In the genomic region with DNA sequence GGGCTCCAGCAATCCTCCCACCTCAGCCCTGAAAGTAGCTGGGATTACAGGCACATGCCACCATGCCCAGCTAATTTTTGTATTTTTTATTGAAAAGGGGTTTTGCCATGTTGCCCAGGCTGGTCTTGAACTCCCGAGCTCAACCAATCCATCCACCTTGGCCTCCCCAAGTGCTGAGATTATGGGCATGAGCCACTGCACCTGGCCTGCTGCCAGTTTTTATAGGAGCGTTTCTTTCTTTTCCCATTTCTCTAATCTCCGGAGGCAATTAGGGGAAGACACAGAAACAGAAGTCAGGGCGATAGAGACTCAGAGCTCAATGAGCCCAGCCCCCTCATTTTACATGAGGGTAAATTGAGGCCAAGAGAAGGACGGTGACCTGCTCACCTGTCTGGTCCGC, we compare ENCODE assay signal across 29 cellular contexts. TPM values are rescaled to one million over a fixed set of nuclear protein-coding genes. Genes with fewer than 3 reads are reported as not detected.
"Had no signal": no experiment of that assay in that cellular context is flagged by ENCODE, and none has a peak within 500 bp of the region (broad histone marks: within the 10 kb centered on the region; RNA-seq: fewer than 3 reads in every experiment).

No MANE protein-coding gene starts in this region.

- H3K27me3 ChIP-seq: neural progenitor cell, ovary, testis, uterus had no signal

- H3K4me3 ChIP-seq: neural progenitor cell, ovary, psoas muscle, skin epidermis, smooth muscle cell, spleen, suprapubic skin, testis, tibial artery, transverse colon, upper lobe of right lung, uterus had no signal

- H3K9ac ChIP-seq: neural progenitor cell, parathyroid adenoma had no signal

- H3K27ac ChIP-seq: neural progenitor cell, neutrophil, ovary, parathyroid adenoma, psoas muscle, skin epidermis, spleen, suprapubic skin, testis, tibial artery, transverse colon, upper lobe of right lung, uterus had no signal

- H3K79me2 ChIP-seq: parathyroid adenoma had no signal

- H3K4me2 ChIP-seq: neural progenitor cell, smooth muscle cell had no signal

- H2AFZ ChIP-seq: neural progenitor cell, parathyroid adenoma had no signal

- DNase-seq: naive thymus-derived CD4-positive, alpha-beta T cell; natural killer cell; nucleus accumbens; ovary; psoas muscle; right cardiac atrium; spleen; stimulated activated CD4-positive, alpha-beta T cell treated with anti-CD3 and anti-CD28 coated beads, Interleukin-12 subunit alpha, Interleukin-12 subunit beta, amount 100 ng/mL, for 4 hours; stimulated activated CD4-positive, alpha-beta T cell treated with anti-CD3 and anti-CD28 coated beads, Interleukin-1b, Interleukin-23, amount 100 ng/mL, for 48 hours; stimulated activated CD4-positive, alpha-beta T cell treated with anti-CD3 and anti-CD28 coated beads, Interleukin-4, amount 100 ng/mL, for 1 hour; stimulated activated CD4-positive, alpha-beta T cell treated with anti-CD3 and anti-CD28 coated beads, Interleukin-4, amount 100 ng/mL, for 4 hours; stimulated activated CD8-positive, alpha-beta memory T cell treated with anti-CD3 and anti-CD28 coated beads, Interleukin-4, amount 100 ng/mL, for 48 hours; stimulated activated naive CD4-positive, alpha-beta T cell; stimulated activated naive CD8-positive, alpha-beta T cell treated with anti-CD3 and anti-CD28 coated beads, Interleukin-15, amount 100 ng/mL, for 72 hours; stimulated activated naive CD8-positive, alpha-beta T cell treated with anti-CD3 and anti-CD28 coated beads, Interleukin-15, Interleukin-2, amounts not matched to agents 100 U/mL and 50 U/mL, for 24 hours; substantia nigra; testis; tibial artery; transverse colon; upper lobe of right lung; uterus had no signal

- H3K9me3 ChIP-seq: neutrophil, ovary, psoas muscle, suprapubic skin, testis, tibial artery, transverse colon, upper lobe of right lung, uterus had no signal

- H3K4me1 ChIP-seq: parathyroid adenoma, psoas muscle, spleen, suprapubic skin, testis, tibial artery, transverse colon, upper lobe of right lung, uterus had no signal

- ATAC-seq: naive thymus-derived CD4-positive, alpha-beta T cell; natural killer cell; psoas muscle; right cardiac atrium; sciatic nerve; stimulated activated memory B cell treated with anti-CD40 and anti-IgM and Interleukin-4, amounts not matched to agents 10 μg/mL and 1 μg/mL and 100 μg/mL, for 72 hours; stimulated activated naive CD8-positive, alpha-beta T cell treated with anti-CD3 and anti-CD28 coated beads, Interleukin-15, amount 100 ng/mL, for 72 hours; stimulated activated naive CD8-positive, alpha-beta T cell treated with anti-CD3 and anti-CD28 coated beads, Interleukin-15, Interleukin-2, amounts not matched to agents 100 U/mL and 50 U/mL, for 24 hours; upper lobe of right lung had no signal

- H3K36me3 ChIP-seq: neural progenitor cell, neutrophil, ovary, spleen, suprapubic skin, tibial artery, transverse colon, upper lobe of right lung, uterus had no signal

RNA-seq across cellular contexts. Expression of gene MGAT5B, which starts 10.4 kb away (rescaled TPM):
- total RNA-seq: natural killer cell, transverse colon had no signal
